In the genomic region with DNA sequence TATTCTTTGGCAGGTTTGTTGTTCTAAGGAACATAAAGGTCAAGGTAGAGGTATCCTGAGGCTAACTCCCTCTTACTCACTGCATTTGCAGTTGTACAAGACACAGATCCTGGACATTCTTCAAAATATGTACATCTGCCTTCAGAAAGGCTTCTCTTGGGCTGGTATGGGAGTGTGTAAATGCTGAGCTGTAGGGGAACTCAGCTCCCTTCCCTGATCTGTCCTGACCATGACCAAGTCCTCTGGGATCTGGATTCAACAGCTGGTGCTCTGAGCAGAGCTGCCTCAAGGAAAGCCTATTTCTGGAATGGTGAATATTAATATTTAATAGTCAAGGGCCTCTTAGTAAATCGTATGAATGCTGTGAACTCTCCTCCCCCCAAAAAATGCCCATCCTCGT, we compare ENCODE assay signal across 8 cellular contexts.
DNase-seq lines count a peak whose midpoint lies in the region; ATAC-seq lines count a peak whose summit lies in the region.
"Had no signal": no experiment of that assay in that cellular context is flagged by ENCODE, and none has a peak within 500 bp of the region (broad histone marks: within the 10 kb centered on the region; RNA-seq: fewer than 3 reads in every experiment).

No MANE protein-coding gene starts in this region.

- H3K4me1 ChIP-seq in neuronal stem cell (ENCODE audit: control insufficient read depth in 2 of 2, insufficient read depth in 1 of 2, low read depth in 1 of 2, low read length in 2 of 2): peaks cover 13 to 29% of the 10 kb centered on the region in 2 donors
- peaks cover 0 to 7% of the 10 kb centered on the region in 2 donors for H3K4me1 ChIP-seq in aorta (ENCODE audit: control insufficient read depth in 1 of 2, insufficient read depth in 2 of 2, low read length in 2 of 2)

- H2BK15ac ChIP-seq in neuronal stem cell (ENCODE audit: low read length): no peak overlapping the region

- no peak overlapping the region for H3K14ac ChIP-seq in neuronal stem cell (ENCODE audit: low read length)

- no peak overlapping the region for H2AK5ac ChIP-seq in neuronal stem cell (ENCODE audit: low read depth, low read length)

- no peaks in the 10 kb centered on the region for H3K9me3 Mint-ChIP-seq in activated naive CD8-positive, alpha-beta T cell treated with anti-CD3 and anti-CD28 coated beads, Interleukin-2, amount 50 U/mL, for 24 hours
- H3K9me3 Mint-ChIP-seq: WTC11 had no signal

- H3K4me2 ChIP-seq in neuronal stem cell (ENCODE audit: insufficient read depth, low read length, poor library complexity, severe bottlenecking): no peak overlapping the region

- H3K27ac ChIP-seq in neuronal stem cell (replicated peaks; ENCODE audit: low read length) (no peak overlapping the region), aorta (ENCODE audit: low read depth in 1 of 2, low read length in 2 of 2) (no peak overlapping the region)

- H3K36me3 Mint-ChIP-seq in activated naive CD8-positive, alpha-beta T cell treated with anti-CD3 and anti-CD28 coated beads, Interleukin-2, amount 50 U/mL, for 24 hours (ENCODE audit: low read depth): no peaks in the 10 kb centered on the region
- H3K36me3 Mint-ChIP-seq: WTC11 had no signal

- H3K79me1 ChIP-seq in neuronal stem cell (ENCODE audit: low read depth, low read length): no peaks in the 10 kb centered on the region

- peak overlapping the region; percentile 88 for H3K27ac Mint-ChIP-seq in activated naive CD8-positive, alpha-beta T cell treated with anti-CD3 and anti-CD28 coated beads, Interleukin-2, amount 50 U/mL, for 24 hours
- H3K27ac Mint-ChIP-seq: WTC11 had no signal

- H4K91ac ChIP-seq in neuronal stem cell (ENCODE audit: low read depth, low read length, poor library complexity): no peak overlapping the region

- ATAC-seq in GM18907 (IDR thresholded peaks at IDR 0.05; ENCODE audit: unreplicated experiment) (peak; percentile 6), HG02870 (IDR thresholded peaks at IDR 0.05; ENCODE audit: unreplicated experiment) (peak; percentile 13), aorta (ENCODE audit: low FRiP score) (no peak), GM21360 (IDR thresholded peaks at IDR 0.05; ENCODE audit: unreplicated experiment) (no peak)
- ATAC-seq in activated naive CD8-positive, alpha-beta T cell treated with anti-CD3 and anti-CD28 coated beads, Interleukin-2, amount 50 U/mL, for 24 hours: no peak
- ATAC-seq: WTC11 had no signal

- peaks cover 0 to 67% of the 10 kb centered on the region in 2 donors for H3K36me3 ChIP-seq in neuronal stem cell (replicated peaks in 1 of 2; ENCODE audit: control insufficient read depth in 2 of 2, insufficient read depth in 2 of 2, low read length in 2 of 2)
- no peaks in the 10 kb centered on the region for H3K36me3 ChIP-seq in aorta (ENCODE audit: control insufficient read depth in 1 of 2, insufficient read depth in 2 of 2, low read length in 1 of 2)

- no peaks in the 10 kb centered on the region for H3K9me3 ChIP-seq in neuronal stem cell (replicated peaks in 1 of 2; ENCODE audit: control insufficient read depth in 2 of 2, insufficient read depth in 1 of 2, low read depth in 1 of 2, low read length in 2 of 2)
- no peaks in the 10 kb centered on the region for H3K9me3 ChIP-seq in aorta (ENCODE audit: control insufficient read depth, low read length)

- no peak overlapping the region for H3K18ac ChIP-seq in neuronal stem cell (ENCODE audit: low read length)

- H2BK12ac ChIP-seq in neuronal stem cell (ENCODE audit: low read length): no peak overlapping the region

- intact Hi-C loops in aorta (cut with DNase I): no loop called here

- H3K4me3 Mint-ChIP-seq in activated naive CD8-positive, alpha-beta T cell treated with anti-CD3 and anti-CD28 coated beads, Interleukin-2, amount 50 U/mL, for 24 hours: peak overlapping the region; percentile 70
- H3K4me3 Mint-ChIP-seq: WTC11 had no signal

- no peak overlapping the region for H3K9ac ChIP-seq in neuronal stem cell (ENCODE audit: low read depth, low read length, poor library complexity)

- no peak overlapping the region for H2BK5ac ChIP-seq in neuronal stem cell (ENCODE audit: low read length)

- no peak for DNase-seq in activated naive CD8-positive, alpha-beta T cell treated with anti-CD3 and anti-CD28 coated beads, Interleukin-2, amount 50 U/mL, for 24 hours
- DNase-seq in neuronal stem cell (ENCODE audit: low spot score): no peak
- DNase-seq in OCI-M1 (lab: John Stamatoyannopoulos, UW): no peak
- DNase-seq in aorta: no peak

- no CpG with 5 or more reads among the region's 2 CpGs for WGBS in neuronal stem cell (ENCODE audit: extremely low coverage in 2 of 2, insufficient read length in 2 of 2, insufficient replicate concordance in 1 of 2), 2 donors
- 73 to 76% methylated on average over 2 of the region's 2 CpGs for whole genome bisulfite sequencing in aorta, 2 donors

- H3K4me3 ChIP-seq in neuronal stem cell (ENCODE audit: low read length in 2 of 2) (no peak overlapping the region), aorta (ENCODE audit: low read length in 2 of 2) (no peak overlapping the region)

- H2AFZ ChIP-seq in neuronal stem cell (ENCODE audit: low read length): peak overlapping the region; percentile 64

- no peak overlapping the region for H3K4ac ChIP-seq in neuronal stem cell (ENCODE audit: low read length)

- no peak overlapping the region for H2BK120ac ChIP-seq in neuronal stem cell (ENCODE audit: low read depth, low read length)

- H3K4me1 Mint-ChIP-seq in activated naive CD8-positive, alpha-beta T cell treated with anti-CD3 and anti-CD28 coated beads, Interleukin-2, amount 50 U/mL, for 24 hours: peaks cover 41% of the 10 kb centered on the region

- H3K27me3 Mint-ChIP-seq in activated naive CD8-positive, alpha-beta T cell treated with anti-CD3 and anti-CD28 coated beads, Interleukin-2, amount 50 U/mL, for 24 hours: no peaks in the 10 kb centered on the region

- H3K23ac ChIP-seq in neuronal stem cell (ENCODE audit: low read depth, low read length, poor library complexity): no peak overlapping the region

- H4K8ac ChIP-seq in neuronal stem cell (ENCODE audit: low read depth, low read length): no peak overlapping the region

- H3K27me3 ChIP-seq in neuronal stem cell (ENCODE audit: control insufficient read depth in 3 of 3, insufficient read depth in 3 of 3, low read depth in 1 of 3, low read length in 3 of 3) (no peaks in the 10 kb centered on the region), aorta (ENCODE audit: control insufficient read depth in 1 of 2, insufficient read depth in 2 of 2, low read length in 1 of 2) (no peaks in the 10 kb centered on the region)

Comparison
In these comparisons a context has a peak if more than half of its experiments do, and no peak if none do; other contexts are left out.
1. ATAC-seq: peak in GM18907 (single experiment) and HG02870 (single experiment); none in activated naive CD8-positive, alpha-beta T cell treated with anti-CD3 and anti-CD28 coated beads, Interleukin-2, amount 50 U/mL, for 24 hours (single experiment), aorta (single experiment) and GM21360 (single experiment).